ENCODE assay signal across 11 cellular contexts in genomic region chr7:74503061-74503460, GRCh38.
"Had no signal": no experiment of that assay in that cellular context is flagged by ENCODE, and none has a peak within 500 bp of the region (broad histone marks: within the 10 kb centered on the region; RNA-seq: fewer than 3 reads in every experiment).

No MANE protein-coding gene starts in this region.

- H3K27me3 ChIP-seq: cardiac muscle cell, hepatocyte had no signal

- H3K36me3 ChIP-seq: cardiac muscle cell had no signal

- DNase-seq: activated B cell treated with CpG ODN at 0.5 μM for 24 hours; activated CD4-positive, alpha-beta memory T cell treated with anti-CD3 and anti-CD28 coated beads, Interleukin-2, amount 10 ng/mL, durations not matched to agents 7 days and 5 days; activated CD4-positive, alpha-beta T cell treated with anti-CD3 and anti-CD28 coated beads for 4 hours; activated CD8-positive, alpha-beta memory T cell treated with anti-CD3 and anti-CD28 coated beads, Interleukin-2, amount 10 ng/mL, durations not matched to agents 7 days and 5 days; foreskin fibroblast; nephron progenitor cell; stimulated activated CD4-positive, alpha-beta T cell treated with anti-CD3 and anti-CD28 coated beads, Interleukin-4, amount 100 ng/mL, for 24 hours had no signal

- ATAC-seq: activated CD8-positive, alpha-beta memory T cell treated with anti-CD3 and anti-CD28 coated beads, Interleukin-2, amount 10 ng/mL, durations not matched to agents 7 days and 5 days; stimulated activated effector memory CD8-positive, alpha-beta T cell treated with anti-CD3 and anti-CD28 coated beads, Interleukin-12 subunit alpha, Interleukin-12 subunit beta, amount 100 ng/mL, for 72 hours had no signal

- H3K27ac ChIP-seq: cardiac muscle cell, hepatocyte had no signal

- H3K4me3 ChIP-seq: cardiac muscle cell, hepatocyte, smooth muscle cell had no signal
